ENCODE assay signal across 17 cellular contexts in genomic region chr6:119395192-119395591, GRCh38. TPM values are rescaled to one million over a fixed set of nuclear protein-coding genes. Genes with fewer than 3 reads are reported as not detected.
DNase-seq lines count a peak whose midpoint lies in the region; ATAC-seq, FAIRE-seq and TF ChIP-seq lines count a peak whose summit lies in the region.
"Had no signal": no experiment of that assay in that cellular context is flagged by ENCODE, and none has a peak within 500 bp of the region (broad histone marks: within the 10 kb centered on the region; RNA-seq: fewer than 3 reads in every experiment).

No MANE protein-coding gene starts in this region.

- no peak overlapping the region for H3K27ac Mint-ChIP-seq in activated CD4-positive, alpha-beta T cell treated with anti-CD3 and anti-CD28 coated beads, Interleukin-2, amount 10 ng/mL, durations not matched to agents 7 days and 5 days
- H3K27ac Mint-ChIP-seq: activated CD4-positive, alpha-beta T cell treated with anti-CD3 and anti-CD28 coated beads for 36 hours; naive thymus-derived CD4-positive, alpha-beta T cell had no signal

- peaks cover 1% of the 10 kb centered on the region for H3K27me3 Mint-ChIP-seq in activated CD4-positive, alpha-beta T cell treated with anti-CD3 and anti-CD28 coated beads, Interleukin-2, amount 10 ng/mL, durations not matched to agents 7 days and 5 days
- H3K27me3 Mint-ChIP-seq: activated CD4-positive, alpha-beta T cell treated with anti-CD3 and anti-CD28 coated beads for 36 hours had no signal

- POLR2A ChIA-PET in activated CD4-positive, alpha-beta T cell treated with anti-CD3 and anti-CD28 coated beads, Interleukin-2, amount 10 ng/mL, durations not matched to agents 7 days and 5 days (lab: Charles Lee): no interaction called here

- no peak for DNase-seq in GM12891 (ENCODE audit: insufficient read length, low spot score)
- peak; percentile 21 for DNase-seq in RPMI8226
- DNase-seq in activated CD4-positive, alpha-beta T cell treated with anti-CD3 and anti-CD28 coated beads, Interleukin-2, amount 10 ng/mL, durations not matched to agents 7 days and 5 days: no peak
- DNase-seq in activated CD4-positive, alpha-beta T cell treated with anti-CD3 and anti-CD28 coated beads for 4 hours: no peak
- DNase-seq in NCI-H510A (lab: John Stamatoyannopoulos, UW): no peak
- no peak for DNase-seq in occipital lobe (lab: John Stamatoyannopoulos, UW)
- DNase-seq: activated CD4-positive, alpha-beta T cell treated with anti-CD3 and anti-CD28 coated beads for 36 hours; activated CD8-positive, alpha-beta memory T cell treated with anti-CD3 and anti-CD28 coated beads, Interleukin-2, amount 50 U/mL, for 48 hours; aorta; heart right ventricle; naive thymus-derived CD4-positive, alpha-beta T cell; NCI-H1694 treated with DMSO at 0.1 percent for 48 hours; NCI-H510A treated with DMSO at 0.1 percent for 48 hours; stimulated activated CD4-positive, alpha-beta T cell treated with anti-CD3 and anti-CD28 coated beads, Interleukin-2, amount 100 ng/mL, for 48 hours; uterus had no signal

- H3K9me3 Mint-ChIP-seq in activated CD4-positive, alpha-beta T cell treated with anti-CD3 and anti-CD28 coated beads, Interleukin-2, amount 10 ng/mL, durations not matched to agents 7 days and 5 days: peaks cover 10% of the 10 kb centered on the region

- ATAC-seq in GM19467 (IDR thresholded peaks at IDR 0.05; ENCODE audit: unreplicated experiment) (peak; percentile 55), HG02852 (IDR thresholded peaks at IDR 0.05; ENCODE audit: unreplicated experiment) (peak; percentile 79)
- ATAC-seq: activated CD4-positive, alpha-beta T cell treated with anti-CD3 and anti-CD28 coated beads for 36 hours; heart right ventricle; naive thymus-derived CD4-positive, alpha-beta T cell had no signal

- CTCF ChIA-PET in activated CD4-positive, alpha-beta T cell treated with anti-CD3 and anti-CD28 coated beads, Interleukin-2, amount 10 ng/mL, durations not matched to agents 7 days and 5 days (lab: Charles Lee): no interaction called here

- H3K4me3 Mint-ChIP-seq in activated CD4-positive, alpha-beta T cell treated with anti-CD3 and anti-CD28 coated beads, Interleukin-2, amount 10 ng/mL, durations not matched to agents 7 days and 5 days: no peak overlapping the region
- H3K4me3 Mint-ChIP-seq: activated CD4-positive, alpha-beta T cell treated with anti-CD3 and anti-CD28 coated beads for 36 hours; naive thymus-derived CD4-positive, alpha-beta T cell had no signal

- H3K4me1 Mint-ChIP-seq in activated CD4-positive, alpha-beta T cell treated with anti-CD3 and anti-CD28 coated beads, Interleukin-2, amount 10 ng/mL, durations not matched to agents 7 days and 5 days: no peaks in the 10 kb centered on the region
- H3K4me1 Mint-ChIP-seq: activated CD4-positive, alpha-beta T cell treated with anti-CD3 and anti-CD28 coated beads for 36 hours; naive thymus-derived CD4-positive, alpha-beta T cell had no signal

- no peak for TF ChIP-seq POLR2A in GM12891 (IDR thresholded peaks at IDR 0.05; ENCODE audit: low read depth, low read length)

- no peaks in the 10 kb centered on the region for H3K36me3 Mint-ChIP-seq in activated CD4-positive, alpha-beta T cell treated with anti-CD3 and anti-CD28 coated beads, Interleukin-2, amount 10 ng/mL, durations not matched to agents 7 days and 5 days (ENCODE audit: low read depth)

- peak; percentile 45 for FAIRE-seq in GM12891 (lab: Jason Lieb, UNC)

TF ChIP-seq in GM12891, 5 proteins besides CTCF, POLR2A, EP300 and RAD21:
- TF ChIP-seq POU2F2 (IDR thresholded peaks at IDR 0.05; ENCODE audit: low read depth, low read length) (no peak), SPI1 (IDR thresholded peaks at IDR 0.05; ENCODE audit: low read depth, low read length) (peak; percentile 88)
TF ChIP-seq in GM12891: peak in this region for 1.

RNA-seq across cellular contexts. Expression of gene MAN1A1, which starts 45.6 kb away (rescaled TPM):
- 9.5 TPM for polyA plus RNA-seq in GM12891 (2012; ENCODE audit: low read depth, missing spikeins)
- total RNA-seq in activated CD4-positive, alpha-beta T cell treated with anti-CD3 and anti-CD28 coated beads, Interleukin-2, amount 10 ng/mL, durations not matched to agents 7 days and 5 days: 10 to 100 TPM; 10.5 to 10.6 TPM
- total RNA-seq in occipital lobe: 24.0 TPM
